Comparison of ENCODE assay signal across 27 cellular contexts in genomic region chr7:95367606-95368005, GRCh38. TPM values are rescaled to one million over a fixed set of nuclear protein-coding genes. Genes with fewer than 3 reads are reported as not detected.
A peak's percentile ranks its signal among the peaks of the same experiment; 100 is the strongest.
DNase-seq lines count a peak whose midpoint lies in the region; ATAC-seq and TF ChIP-seq lines count a peak whose summit lies in the region.
"Had no signal": no experiment of that assay in that cellular context is flagged by ENCODE, and none has a peak within 500 bp of the region (broad histone marks: within the 10 kb centered on the region; RNA-seq: fewer than 3 reads in every experiment).

No MANE protein-coding gene starts in this region.

- H3K9me3 ChIP-seq in PC-3 (ENCODE audit: low read length) = no peaks in the 10 kb centered on the region
- H3K9me3 ChIP-seq in suprapubic skin = no peaks in the 10 kb centered on the region
- H3K9me3 ChIP-seq: stomach, tibial artery had no signal

- no peak for TF ChIP-seq CTCF in PC-3 (conservative IDR thresholded peaks at IDR 0.05; ENCODE audit: low read depth, low read length)
- no peak for TF ChIP-seq CTCF in suprapubic skin (IDR thresholded peaks at IDR 0.05)
- no peak for TF ChIP-seq CTCF in foreskin fibroblast (IDR thresholded peaks at IDR 0.05; ENCODE audit: low read depth, low read length)

- intact Hi-C loops in PC-3 (cut with micrococcal nuclease) = no loop called here

- DNase-seq in NCI-H1105 treated with DMSO at 0.1 percent for 48 hours (lab: John Stamatoyannopoulos, UW) (peak; percentile 27), NCI-H1105 (lab: John Stamatoyannopoulos, UW) (no peak), NCI-H2029 treated with DMSO at 0.1 percent for 48 hours (lab: John Stamatoyannopoulos, UW) (peak; percentile 65), PC-3 (peak; percentile 66), suprapubic skin (ENCODE audit: low spot score in 2 of 2) (no peak), foreskin fibroblast (no peak), COR-L47 (lab: John Stamatoyannopoulos, UW) (no peak)
- DNase-seq in activated CD8-positive, alpha-beta T cell treated with anti-CD3 and anti-CD28 coated beads, Interleukin-2, amount 10 ng/mL, durations not matched to agents 7 days and 5 days = no peak
- DNase-seq: activated CD8-positive, alpha-beta T cell treated with anti-CD3 and anti-CD28 coated beads for 36 hours; amniotic stem cell; C1 segment of cervical spinal cord; hypothalamus; NCI-H1092 treated with DMSO at 0.1 percent for 48 hours; NCI-H187 treated with DMSO at 0.1 percent for 48 hours; NCI-H446 treated with DMSO at 0.1 percent for 48 hours; SHP77 treated with DMSO at 0.1 percent for 48 hours; stimulated activated CD4-positive, alpha-beta T cell treated with anti-CD3 and anti-CD28 coated beads, Interleukin-4, amount 100 ng/mL, for 1 hour; stomach; tibial artery had no signal

- no peak overlapping the region for H3K9ac ChIP-seq in PC-3 (ENCODE audit: low read length)

- H2AFZ ChIP-seq in PC-3 (ENCODE audit: low read length) = no peak overlapping the region

- no peaks in the 10 kb centered on the region for H3K27me3 ChIP-seq in PC-3 (ENCODE audit: low read length)
- H3K27me3 ChIP-seq in suprapubic skin = no peaks in the 10 kb centered on the region
- H3K27me3 ChIP-seq: stomach, tibial artery had no signal

- no peak overlapping the region for H3K4me3 ChIP-seq in PC-3 (ENCODE audit: low read length)
- H3K4me3 ChIP-seq in suprapubic skin = no peak overlapping the region
- no peak overlapping the region for H3K4me3 ChIP-seq in foreskin fibroblast (ENCODE audit: low read depth in 1 of 2, low read length in 2 of 2)
- H3K4me3 ChIP-seq: stomach, tibial artery had no signal

- no peaks in the 10 kb centered on the region for H3K4me1 Mint-ChIP-seq in activated CD8-positive, alpha-beta T cell treated with anti-CD3 and anti-CD28 coated beads, Interleukin-2, amount 10 ng/mL, durations not matched to agents 7 days and 5 days (ENCODE audit: low read depth)
- H3K4me1 Mint-ChIP-seq: activated naive CD4-positive, alpha-beta T cell treated with anti-CD3 and anti-CD28 coated beads, Interleukin-2, amount 50 U/mL, for 24 hours had no signal

- H3K79me2 ChIP-seq in PC-3 (ENCODE audit: low read length) = no peaks in the 10 kb centered on the region

- H3K9me2 ChIP-seq in PC-3 (replicated peaks; ENCODE audit: low read length) = no peaks in the 10 kb centered on the region

- no peaks in the 10 kb centered on the region for H4K20me1 ChIP-seq in PC-3 (ENCODE audit: low read length)

- H3K4me3 Mint-ChIP-seq in activated CD8-positive, alpha-beta T cell treated with anti-CD3 and anti-CD28 coated beads, Interleukin-2, amount 10 ng/mL, durations not matched to agents 7 days and 5 days = no peak overlapping the region
- H3K4me3 Mint-ChIP-seq: activated CD8-positive, alpha-beta T cell treated with anti-CD3 and anti-CD28 coated beads for 36 hours; activated naive CD4-positive, alpha-beta T cell treated with anti-CD3 and anti-CD28 coated beads, Interleukin-2, amount 50 U/mL, for 24 hours; nephron had no signal

- WGBS in suprapubic skin = 68% methylated on average over 1 of the region's 1 CpG

- peaks cover 17% of the 10 kb centered on the region for H3K4me1 ChIP-seq in PC-3 (ENCODE audit: insufficient read depth, low read length)
- no peaks in the 10 kb centered on the region for H3K4me1 ChIP-seq in suprapubic skin
- H3K4me1 ChIP-seq: stomach, tibial artery had no signal

- H3K4me2 ChIP-seq in PC-3 (ENCODE audit: low read length) = no peak overlapping the region

- H3K9me3 Mint-ChIP-seq in activated CD8-positive, alpha-beta T cell treated with anti-CD3 and anti-CD28 coated beads, Interleukin-2, amount 10 ng/mL, durations not matched to agents 7 days and 5 days (ENCODE audit: insufficient read depth) = no peaks in the 10 kb centered on the region
- H3K9me3 Mint-ChIP-seq: activated CD8-positive, alpha-beta T cell treated with anti-CD3 and anti-CD28 coated beads for 36 hours; activated naive CD4-positive, alpha-beta T cell treated with anti-CD3 and anti-CD28 coated beads, Interleukin-2, amount 50 U/mL, for 24 hours; activated T-helper 2 cell treated with anti-CD3 and anti-CD28 coated beads, Interferon-gamma antibody, Interleukin-2, Interleukin-4, amounts not matched to agents 10 μg/mL and 5 μg/mL and 100 μg/mL, durations not matched to agents 14 hours and 24 hours and 36 hours; nephron had no signal

- H3K36me3 ChIP-seq in PC-3 (ENCODE audit: low read depth, low read length) (no peaks in the 10 kb centered on the region), suprapubic skin (no peaks in the 10 kb centered on the region)
- H3K36me3 ChIP-seq: stomach, tibial artery had no signal

- no peaks in the 10 kb centered on the region for H3F3A ChIP-seq in PC-3 (ENCODE audit: low read length, unreplicated experiment)

- TF ChIP-seq POLR2A in suprapubic skin (IDR thresholded peaks at IDR 0.05) = no peak

- H3K27ac ChIP-seq in PC-3 (ENCODE audit: low read length) = no peak overlapping the region
- H3K27ac ChIP-seq in suprapubic skin = peak overlapping the region; percentile 55
- H3K27ac ChIP-seq: 22Rv1, stomach, tibial artery had no signal

- H3K27ac Mint-ChIP-seq in activated CD8-positive, alpha-beta T cell treated with anti-CD3 and anti-CD28 coated beads, Interleukin-2, amount 10 ng/mL, durations not matched to agents 7 days and 5 days = no peak overlapping the region
- H3K27ac Mint-ChIP-seq: activated CD8-positive, alpha-beta T cell treated with anti-CD3 and anti-CD28 coated beads for 36 hours; activated naive CD4-positive, alpha-beta T cell treated with anti-CD3 and anti-CD28 coated beads, Interleukin-2, amount 50 U/mL, for 24 hours; activated T-helper 2 cell treated with anti-CD3 and anti-CD28 coated beads, Interferon-gamma antibody, Interleukin-2, Interleukin-4, amounts not matched to agents 10 μg/mL and 5 μg/mL and 100 μg/mL, durations not matched to agents 14 hours and 24 hours and 36 hours; nephron had no signal

- ATAC-seq in PC-3 = no peak
- ATAC-seq in activated CD8-positive, alpha-beta T cell treated with anti-CD3 and anti-CD28 coated beads, Interleukin-2, amount 10 ng/mL, durations not matched to agents 7 days and 5 days = no peak
- ATAC-seq: activated CD8-positive, alpha-beta T cell treated with anti-CD3 and anti-CD28 coated beads for 36 hours had no signal

- no peak for TF ChIP-seq EP300 in suprapubic skin (IDR thresholded peaks at IDR 0.05)

- no TSS peak for BruUV-seq in PC-3 (replicated peaks; lab: Mats Ljungman, UMichigan)

- POLR2A ChIA-PET in PC-3 (lab: Charles Lee; ENCODE audit: unreplicated experiment) = no interaction called here
- POLR2A ChIA-PET in activated CD8-positive, alpha-beta T cell treated with anti-CD3 and anti-CD28 coated beads, Interleukin-2, amount 10 ng/mL, durations not matched to agents 7 days and 5 days (lab: Charles Lee) = no interaction called here

- no peaks in the 10 kb centered on the region for H3K36me3 Mint-ChIP-seq in activated CD8-positive, alpha-beta T cell treated with anti-CD3 and anti-CD28 coated beads, Interleukin-2, amount 10 ng/mL, durations not matched to agents 7 days and 5 days (ENCODE audit: low read depth)
- H3K36me3 Mint-ChIP-seq: activated naive CD4-positive, alpha-beta T cell treated with anti-CD3 and anti-CD28 coated beads, Interleukin-2, amount 50 U/mL, for 24 hours had no signal

- CTCF ChIA-PET in PC-3 (lab: Charles Lee) = no interaction called here
- CTCF ChIA-PET in activated CD8-positive, alpha-beta T cell treated with anti-CD3 and anti-CD28 coated beads, Interleukin-2, amount 10 ng/mL, durations not matched to agents 7 days and 5 days (lab: Charles Lee) = interaction anchor here (1.2 kb wide), 1 partner anchor 23 kb away, joined by 3 read pairs; no protein-coding TSS in a partner anchor

- peaks cover 15% of the 10 kb centered on the region for H3K27me3 Mint-ChIP-seq in activated CD8-positive, alpha-beta T cell treated with anti-CD3 and anti-CD28 coated beads, Interleukin-2, amount 10 ng/mL, durations not matched to agents 7 days and 5 days (ENCODE audit: low read depth)
- H3K27me3 Mint-ChIP-seq: activated naive CD4-positive, alpha-beta T cell treated with anti-CD3 and anti-CD28 coated beads, Interleukin-2, amount 50 U/mL, for 24 hours had no signal

RNA-seq across cellular contexts. Expression of gene PON3, which starts 28.6 kb away (rescaled TPM):
- total RNA-seq in PC-3 (2014; rRNA removed) = not detected in 2 replicates
- 10 to 100 TPM in 3 of 4 donors, 1 to 10 TPM in 1; 2.9 to 14.5 (median 11.7) TPM for total RNA-seq in suprapubic skin
- total RNA-seq in activated CD8-positive, alpha-beta T cell treated with anti-CD3 and anti-CD28 coated beads, Interleukin-2, amount 10 ng/mL, durations not matched to agents 7 days and 5 days = not detected
- total RNA-seq: activated CD8-positive, alpha-beta T cell treated with anti-CD3 and anti-CD28 coated beads for 36 hours; glomerular endothelial cell had no signal

RNA-seq across cellular contexts. Expression of gene PON1, which starts 43.3 kb away (rescaled TPM):
- total RNA-seq in PC-3 (2014; rRNA removed) (not detected in 2 replicates), suprapubic skin (under 1 TPM in 2 of 4 donors, not detected in 2; 0.30 to 0.97 TPM)
- not detected for total RNA-seq in activated CD8-positive, alpha-beta T cell treated with anti-CD3 and anti-CD28 coated beads, Interleukin-2, amount 10 ng/mL, durations not matched to agents 7 days and 5 days
- total RNA-seq: activated CD8-positive, alpha-beta T cell treated with anti-CD3 and anti-CD28 coated beads for 36 hours; activated T-helper 2 cell treated with anti-CD3 and anti-CD28 coated beads, Interferon-gamma antibody, Interleukin-2, Interleukin-4, amounts not matched to agents 10 μg/mL and 5 μg/mL and 100 μg/mL, durations not matched to agents 14 hours and 24 hours and 36 hours; endothelial cell of umbilical vein; glomerular endothelial cell; M059J; pulmonary artery endothelial cell had no signal

Comparison
In these comparisons a context has a peak if more than half of its experiments do, and no peak if none do; other contexts are left out.
1. DNase-seq: peak in NCI-H1105 treated with DMSO at 0.1 percent for 48 hours (single experiment), NCI-H2029 treated with DMSO at 0.1 percent for 48 hours (single experiment) and PC-3 (single experiment); none in NCI-H1105 (single experiment), suprapubic skin (0 of 2), foreskin fibroblast (0 of 2), COR-L47 (single experiment) and activated CD8-positive, alpha-beta T cell treated with anti-CD3 and anti-CD28 coated beads, Interleukin-2, amount 10 ng/mL, durations not matched to agents 7 days and 5 days (single experiment).